ENCODE assay signal across 12 cellular contexts in genomic region chr15:44595656-44596510, GRCh38. TPM values are rescaled to one million over a fixed set of nuclear protein-coding genes. Genes with fewer than 3 reads are reported as not detected.
A peak's percentile ranks its signal among the peaks of the same experiment; 100 is the strongest.
DNase-seq lines count a peak whose midpoint lies in the region; ATAC-seq and TF ChIP-seq lines count a peak whose summit lies in the region.
"Had no signal": no experiment of that assay in that cellular context is flagged by ENCODE, and none has a peak within 500 bp of the region (broad histone marks: within the 10 kb centered on the region; RNA-seq: fewer than 3 reads in every experiment).

No MANE protein-coding gene starts in this region.

- no peak for TF ChIP-seq CTCF in psoas muscle (IDR thresholded peaks at IDR 0.05)

- POLR2A ChIA-PET in activated naive CD8-positive, alpha-beta T cell treated with anti-CD3 and anti-CD28 coated beads, Interleukin-2, amount 10 ng/mL, durations not matched to agents 7 days and 5 days (lab: Charles Lee) = interaction anchor here (0.6 to 3.2 kb wide), 4 partner anchors 67 to 301 kb away, joined by 3 to 14 read pairs (median 4); partner anchors contain the start of genes SPG11 and TRIM69

- peaks cover 50% of the 10 kb centered on the region for H3K36me3 Mint-ChIP-seq in activated CD4-positive, alpha-beta T cell treated with anti-CD3 and anti-CD28 coated beads, Interleukin-2, amount 10 ng/mL, durations not matched to agents 24 days and 14 days (ENCODE audit: low read depth)
- H3K36me3 Mint-ChIP-seq in activated naive CD8-positive, alpha-beta T cell treated with anti-CD3 and anti-CD28 coated beads, Interleukin-2, amount 10 ng/mL, durations not matched to agents 7 days and 5 days = peaks cover 20% of the 10 kb centered on the region
- H3K36me3 Mint-ChIP-seq in stimulated activated memory B cell treated with anti-CD40 and anti-IgM and Interleukin-4, amounts not matched to agents 10 μg/mL and 1 μg/mL and 100 μg/mL, for 72 hours = peaks cover 31% of the 10 kb centered on the region

- H3K27ac Mint-ChIP-seq in activated CD4-positive, alpha-beta T cell treated with anti-CD3 and anti-CD28 coated beads, Interleukin-2, amount 10 ng/mL, durations not matched to agents 24 days and 14 days = peak overlapping the region; percentile 49
- peak overlapping the region; percentile 58 for H3K27ac Mint-ChIP-seq in activated naive CD8-positive, alpha-beta T cell treated with anti-CD3 and anti-CD28 coated beads, Interleukin-2, amount 10 ng/mL, durations not matched to agents 7 days and 5 days
- H3K27ac Mint-ChIP-seq in stimulated activated memory B cell treated with anti-CD40 and anti-IgM and Interleukin-4, amounts not matched to agents 10 μg/mL and 1 μg/mL and 100 μg/mL, for 72 hours = peak overlapping the region; percentile 65

- no peak for DNase-seq in activated CD4-positive, alpha-beta T cell treated with anti-CD3 and anti-CD28 coated beads, Interleukin-2, amount 10 ng/mL, durations not matched to agents 24 days and 14 days
- DNase-seq in activated CD4-positive, alpha-beta T cell treated with anti-CD3 and anti-CD28 coated beads for 4 hours = no peak
- no peak for DNase-seq in activated naive CD8-positive, alpha-beta T cell treated with anti-CD3 and anti-CD28 coated beads, Interleukin-2, amount 10 ng/mL, durations not matched to agents 7 days and 5 days
- DNase-seq in psoas muscle (no peak), RPMI8226 (no peak)
- DNase-seq: NCI-H1417 treated with DMSO at 0.1 percent for 48 hours had no signal

- H3K36me3 ChIP-seq in psoas muscle (ENCODE audit: insufficient read depth in 1 of 2, low read depth in 1 of 2) = peaks cover 4 to 100% of the 10 kb centered on the region in 2 donors

- ATAC-seq in HG03108 (IDR thresholded peaks at IDR 0.05; ENCODE audit: unreplicated experiment) = peak; percentile 47
- no peak for ATAC-seq in activated naive CD8-positive, alpha-beta T cell treated with anti-CD3 and anti-CD28 coated beads, Interleukin-2, amount 10 ng/mL, durations not matched to agents 7 days and 5 days (ENCODE audit: low read depth)
- ATAC-seq in stimulated activated memory B cell treated with anti-CD40 and anti-IgM and Interleukin-4, amounts not matched to agents 10 μg/mL and 1 μg/mL and 100 μg/mL, for 72 hours = no peak
- ATAC-seq in psoas muscle = no peak
- ATAC-seq in GM18867 (IDR thresholded peaks at IDR 0.05; ENCODE audit: unreplicated experiment) = no peak
- ATAC-seq: Right ventricle myocardium inferior had no signal

- H3K4me3 ChIP-seq in psoas muscle = no peak overlapping the region
- H3K4me3 ChIP-seq: smooth muscle cell, tibial nerve had no signal

- no peaks in the 10 kb centered on the region for H3K4me1 ChIP-seq in psoas muscle
- H3K4me1 ChIP-seq: tibial nerve had no signal

- 91 to 96% (median 95%) methylated on average over 3 of the region's 3 CpGs for WGBS in psoas muscle, 3 donors

- no peaks in the 10 kb centered on the region for H3K9me3 ChIP-seq in psoas muscle
- H3K9me3 ChIP-seq: tibial nerve had no signal

- no peaks in the 10 kb centered on the region for H3K27me3 Mint-ChIP-seq in activated CD4-positive, alpha-beta T cell treated with anti-CD3 and anti-CD28 coated beads, Interleukin-2, amount 10 ng/mL, durations not matched to agents 24 days and 14 days
- no peaks in the 10 kb centered on the region for H3K27me3 Mint-ChIP-seq in activated naive CD8-positive, alpha-beta T cell treated with anti-CD3 and anti-CD28 coated beads, Interleukin-2, amount 10 ng/mL, durations not matched to agents 7 days and 5 days
- no peaks in the 10 kb centered on the region for H3K27me3 Mint-ChIP-seq in stimulated activated memory B cell treated with anti-CD40 and anti-IgM and Interleukin-4, amounts not matched to agents 10 μg/mL and 1 μg/mL and 100 μg/mL, for 72 hours

- H3K9me3 Mint-ChIP-seq in activated CD4-positive, alpha-beta T cell treated with anti-CD3 and anti-CD28 coated beads, Interleukin-2, amount 10 ng/mL, durations not matched to agents 24 days and 14 days = no peaks in the 10 kb centered on the region
- no peaks in the 10 kb centered on the region for H3K9me3 Mint-ChIP-seq in activated naive CD8-positive, alpha-beta T cell treated with anti-CD3 and anti-CD28 coated beads, Interleukin-2, amount 10 ng/mL, durations not matched to agents 7 days and 5 days
- no peaks in the 10 kb centered on the region for H3K9me3 Mint-ChIP-seq in stimulated activated memory B cell treated with anti-CD40 and anti-IgM and Interleukin-4, amounts not matched to agents 10 μg/mL and 1 μg/mL and 100 μg/mL, for 72 hours

- no peak overlapping the region for H3K4me3 Mint-ChIP-seq in activated CD4-positive, alpha-beta T cell treated with anti-CD3 and anti-CD28 coated beads, Interleukin-2, amount 10 ng/mL, durations not matched to agents 24 days and 14 days
- no peak overlapping the region for H3K4me3 Mint-ChIP-seq in activated naive CD8-positive, alpha-beta T cell treated with anti-CD3 and anti-CD28 coated beads, Interleukin-2, amount 10 ng/mL, durations not matched to agents 7 days and 5 days
- H3K4me3 Mint-ChIP-seq in stimulated activated memory B cell treated with anti-CD40 and anti-IgM and Interleukin-4, amounts not matched to agents 10 μg/mL and 1 μg/mL and 100 μg/mL, for 72 hours = no peak overlapping the region

- intact Hi-C loops in activated CD4-positive, alpha-beta T cell treated with anti-CD3 and anti-CD28 coated beads, Interleukin-2, amount 10 ng/mL, durations not matched to agents 24 days and 14 days (cut with micrococcal nuclease) = loop anchor here (5.0 to 10.0 kb wide), 2 partner anchors 66 to 429 kb away; partner anchors contain the start of genes SORD and SPG11
- intact Hi-C loops in psoas muscle (cut with DNase I) = loop anchor here in 1 of 2 donors (10.0 kb wide), 1 partner anchor 139 kb away; the partner anchor contains the start of gene TRIM69

- no peaks in the 10 kb centered on the region for H3K27me3 ChIP-seq in psoas muscle (ENCODE audit: insufficient read depth in 3 of 3, low read length in 2 of 3)
- H3K27me3 ChIP-seq: tibial nerve had no signal

- H3K4me1 Mint-ChIP-seq in activated CD4-positive, alpha-beta T cell treated with anti-CD3 and anti-CD28 coated beads, Interleukin-2, amount 10 ng/mL, durations not matched to agents 24 days and 14 days = peaks cover 31% of the 10 kb centered on the region
- peaks cover 30% of the 10 kb centered on the region for H3K4me1 Mint-ChIP-seq in activated naive CD8-positive, alpha-beta T cell treated with anti-CD3 and anti-CD28 coated beads, Interleukin-2, amount 10 ng/mL, durations not matched to agents 7 days and 5 days
- no peaks in the 10 kb centered on the region for H3K4me1 Mint-ChIP-seq in stimulated activated memory B cell treated with anti-CD40 and anti-IgM and Interleukin-4, amounts not matched to agents 10 μg/mL and 1 μg/mL and 100 μg/mL, for 72 hours

- no peak overlapping the region for H3K27ac ChIP-seq in psoas muscle
- H3K27ac ChIP-seq: tibial nerve had no signal

RNA-seq across cellular contexts. Expression of gene EIF3J, which starts 58.9 kb away (rescaled TPM):
- 161 and 166 TPM in 2 replicates for total RNA-seq in activated CD4-positive, alpha-beta T cell treated with anti-CD3 and anti-CD28 coated beads, Interleukin-2, amount 10 ng/mL, durations not matched to agents 24 days and 14 days
- total RNA-seq in activated naive CD8-positive, alpha-beta T cell treated with anti-CD3 and anti-CD28 coated beads, Interleukin-2, amount 10 ng/mL, durations not matched to agents 7 days and 5 days = 10 to 100 TPM; 63.6 to 69.0 TPM
- total RNA-seq in psoas muscle = 100 to 1,000 TPM; 123 to 233 (median 201) TPM
- polyA plus RNA-seq in psoas muscle = 100 to 1,000 TPM; 162 to 238 (median 213) TPM
